8 cellular contexts compared by ENCODE assay signal in genomic region chr11:123741159-123741951, GRCh38. TPM values are rescaled to one million over a fixed set of nuclear protein-coding genes. Genes with fewer than 3 reads are reported as not detected.
DNase-seq lines count a peak whose midpoint lies in the region; ATAC-seq and TF ChIP-seq lines count a peak whose summit lies in the region.

ZNF202 (minus strand) TSS chr11:123741660; CDS start chr11:123730888, 10,772 bp downstream.

- 0 to 1% (median 1%) methylated on average over 44 to 65 of the region's 65 CpGs for WGBS in spleen, 5 donors

- H3K4me3 Mint-ChIP-seq in activated B cell treated with CpG ODN at 0.5 μM for 24 hours, result peak within 1 kb of the TSS; percentile 88

- H3K36me3 ChIP-seq in spleen, result peaks cover 0 to 25% (median 0%) of the 10 kb centered on the region in 6 donors

- H3K27ac Mint-ChIP-seq in activated B cell treated with CpG ODN at 0.5 μM for 24 hours, result peak within 1 kb of the TSS; percentile 90

- peak; percentile 96 for DNase-seq in AG20443 (ENCODE audit: low spot score)
- peak; percentile 93 for DNase-seq in NCI-H345 (lab: John Stamatoyannopoulos, UW)
- peak; percentile 91 for DNase-seq in activated B cell treated with CpG ODN at 0.5 μM for 24 hours
- DNase-seq in cardiac fibroblast (ENCODE audit: low read depth in 2 of 2), result peak; percentile 92
- peak; percentile 94 for DNase-seq in inferior parietal cortex (ENCODE audit: extremely low spot score)
- DNase-seq in spleen, result peak; percentile 98

- H3K4me3 ChIP-seq in cardiac fibroblast (replicated peaks in 1 of 2; ENCODE audit: low read depth in 2 of 2, low read length in 2 of 2) (peak within 1 kb of the TSS; percentile 89 to 92), spleen (peak within 1 kb of the TSS; percentile 81 to 97 (median 92))

- H3K36me3 Mint-ChIP-seq in activated B cell treated with CpG ODN at 0.5 μM for 24 hours (ENCODE audit: low read depth), result peaks cover 43% of the 10 kb centered on the region

- peak within 1 kb of the TSS; percentile 66 to 89 (median 85) for H3K27ac ChIP-seq in spleen

- H3K27me3 Mint-ChIP-seq in activated B cell treated with CpG ODN at 0.5 μM for 24 hours, result peaks cover 6% of the 10 kb centered on the region

- H3K4me1 Mint-ChIP-seq in activated B cell treated with CpG ODN at 0.5 μM for 24 hours, result peaks cover 30% of the 10 kb centered on the region

- H3K27me3 ChIP-seq in spleen (replicated peaks in 1 of 7), result no peaks in the 10 kb centered on the region

- H3K9me3 Mint-ChIP-seq in activated B cell treated with CpG ODN at 0.5 μM for 24 hours, result no peaks in the 10 kb centered on the region

- CTCF ChIA-PET in activated B cell treated with CpG ODN at 0.5 μM for 24 hours (lab: Charles Lee), result no interaction called here

- H3K4me1 ChIP-seq in spleen, result peaks cover 7 to 48% (median 28%) of the 10 kb centered on the region in 6 donors

- POLR2A ChIA-PET in activated B cell treated with CpG ODN at 0.5 μM for 24 hours (lab: Charles Lee), result interaction anchor here (0.7 to 1.2 kb wide), 3 partner anchors 14 to 679 kb away, joined by 3 to 5 read pairs (median 4); partner anchors contain the start of gene HSPA8

- TF ChIP-seq CTCF in activated B cell treated with CpG ODN at 0.5 μM for 24 hours (IDR thresholded peaks at IDR 0.05), result no peak
- TF ChIP-seq CTCF in cardiac fibroblast (IDR thresholded peaks at IDR 0.05; ENCODE audit: low read depth, low read length), result peak; percentile 23
- TF ChIP-seq CTCF in spleen (IDR thresholded peaks at IDR 0.05 in 8 of 11, conservative IDR thresholded peaks at IDR 0.05 in 3 of 11), result peak in 5 of 11 experiments; percentile 12 to 28 (median 21)

- ATAC-seq in GM19025 (IDR thresholded peaks at IDR 0.05; ENCODE audit: low read depth, unreplicated experiment) (peak; percentile 99), HG03280 (IDR thresholded peaks at IDR 0.05; ENCODE audit: unreplicated experiment) (peak; percentile 99), activated B cell treated with CpG ODN at 0.5 μM for 24 hours (ENCODE audit: low read depth) (peak; percentile 92)

- H3K9me3 ChIP-seq in spleen, result no peaks in the 10 kb centered on the region

- intact Hi-C loops in activated B cell treated with CpG ODN at 0.5 μM for 24 hours (cut with micrococcal nuclease) (loop anchor here (1.0 to 2.0 kb wide), 2 partner anchors 679 to 1211 kb away; partner anchors contain the start of gene HSPA8), spleen (cut with DNase I; ENCODE audit: low total_unique reads) (no loop called here)

- peak in 2 of 3 donors; percentile 20 to 26 for TF ChIP-seq POLR2A in spleen (IDR thresholded peaks at IDR 0.05)

RNA-seq across cellular contexts. Expression of gene ZNF202, which starts in this region (rescaled TPM):
- total RNA-seq in activated B cell treated with CpG ODN at 0.5 μM for 24 hours (23.3 and 27.8 TPM in 2 replicates), spleen (10 to 100 TPM in 6 of 7 donors, 1 to 10 TPM in 1; 8.0 to 18.6 (median 14.9) TPM)
- 1 to 10 TPM; 6.3 to 9.7 (median 9.1) TPM for polyA plus RNA-seq in spleen

Comparison
In these comparisons a context has a peak if more than half of its experiments do, and no peak if none do; other contexts are left out.
1. Peak in every context shown above with its lines: DNase-seq, ATAC-seq, H3K4me3 ChIP-seq and H3K27ac ChIP-seq.